1 cellular context compared by ENCODE assay signal in genomic region chr11:88341852-88342251, GRCh38.
TF ChIP-seq lines count a peak whose summit lies in the region.

No MANE protein-coding gene starts in this region.

TF ChIP-seq in GM23338, 12 proteins besides CTCF, POLR2A, EP300 and RAD21 (continued from another document):
- TF ChIP-seq, protein P1, sequence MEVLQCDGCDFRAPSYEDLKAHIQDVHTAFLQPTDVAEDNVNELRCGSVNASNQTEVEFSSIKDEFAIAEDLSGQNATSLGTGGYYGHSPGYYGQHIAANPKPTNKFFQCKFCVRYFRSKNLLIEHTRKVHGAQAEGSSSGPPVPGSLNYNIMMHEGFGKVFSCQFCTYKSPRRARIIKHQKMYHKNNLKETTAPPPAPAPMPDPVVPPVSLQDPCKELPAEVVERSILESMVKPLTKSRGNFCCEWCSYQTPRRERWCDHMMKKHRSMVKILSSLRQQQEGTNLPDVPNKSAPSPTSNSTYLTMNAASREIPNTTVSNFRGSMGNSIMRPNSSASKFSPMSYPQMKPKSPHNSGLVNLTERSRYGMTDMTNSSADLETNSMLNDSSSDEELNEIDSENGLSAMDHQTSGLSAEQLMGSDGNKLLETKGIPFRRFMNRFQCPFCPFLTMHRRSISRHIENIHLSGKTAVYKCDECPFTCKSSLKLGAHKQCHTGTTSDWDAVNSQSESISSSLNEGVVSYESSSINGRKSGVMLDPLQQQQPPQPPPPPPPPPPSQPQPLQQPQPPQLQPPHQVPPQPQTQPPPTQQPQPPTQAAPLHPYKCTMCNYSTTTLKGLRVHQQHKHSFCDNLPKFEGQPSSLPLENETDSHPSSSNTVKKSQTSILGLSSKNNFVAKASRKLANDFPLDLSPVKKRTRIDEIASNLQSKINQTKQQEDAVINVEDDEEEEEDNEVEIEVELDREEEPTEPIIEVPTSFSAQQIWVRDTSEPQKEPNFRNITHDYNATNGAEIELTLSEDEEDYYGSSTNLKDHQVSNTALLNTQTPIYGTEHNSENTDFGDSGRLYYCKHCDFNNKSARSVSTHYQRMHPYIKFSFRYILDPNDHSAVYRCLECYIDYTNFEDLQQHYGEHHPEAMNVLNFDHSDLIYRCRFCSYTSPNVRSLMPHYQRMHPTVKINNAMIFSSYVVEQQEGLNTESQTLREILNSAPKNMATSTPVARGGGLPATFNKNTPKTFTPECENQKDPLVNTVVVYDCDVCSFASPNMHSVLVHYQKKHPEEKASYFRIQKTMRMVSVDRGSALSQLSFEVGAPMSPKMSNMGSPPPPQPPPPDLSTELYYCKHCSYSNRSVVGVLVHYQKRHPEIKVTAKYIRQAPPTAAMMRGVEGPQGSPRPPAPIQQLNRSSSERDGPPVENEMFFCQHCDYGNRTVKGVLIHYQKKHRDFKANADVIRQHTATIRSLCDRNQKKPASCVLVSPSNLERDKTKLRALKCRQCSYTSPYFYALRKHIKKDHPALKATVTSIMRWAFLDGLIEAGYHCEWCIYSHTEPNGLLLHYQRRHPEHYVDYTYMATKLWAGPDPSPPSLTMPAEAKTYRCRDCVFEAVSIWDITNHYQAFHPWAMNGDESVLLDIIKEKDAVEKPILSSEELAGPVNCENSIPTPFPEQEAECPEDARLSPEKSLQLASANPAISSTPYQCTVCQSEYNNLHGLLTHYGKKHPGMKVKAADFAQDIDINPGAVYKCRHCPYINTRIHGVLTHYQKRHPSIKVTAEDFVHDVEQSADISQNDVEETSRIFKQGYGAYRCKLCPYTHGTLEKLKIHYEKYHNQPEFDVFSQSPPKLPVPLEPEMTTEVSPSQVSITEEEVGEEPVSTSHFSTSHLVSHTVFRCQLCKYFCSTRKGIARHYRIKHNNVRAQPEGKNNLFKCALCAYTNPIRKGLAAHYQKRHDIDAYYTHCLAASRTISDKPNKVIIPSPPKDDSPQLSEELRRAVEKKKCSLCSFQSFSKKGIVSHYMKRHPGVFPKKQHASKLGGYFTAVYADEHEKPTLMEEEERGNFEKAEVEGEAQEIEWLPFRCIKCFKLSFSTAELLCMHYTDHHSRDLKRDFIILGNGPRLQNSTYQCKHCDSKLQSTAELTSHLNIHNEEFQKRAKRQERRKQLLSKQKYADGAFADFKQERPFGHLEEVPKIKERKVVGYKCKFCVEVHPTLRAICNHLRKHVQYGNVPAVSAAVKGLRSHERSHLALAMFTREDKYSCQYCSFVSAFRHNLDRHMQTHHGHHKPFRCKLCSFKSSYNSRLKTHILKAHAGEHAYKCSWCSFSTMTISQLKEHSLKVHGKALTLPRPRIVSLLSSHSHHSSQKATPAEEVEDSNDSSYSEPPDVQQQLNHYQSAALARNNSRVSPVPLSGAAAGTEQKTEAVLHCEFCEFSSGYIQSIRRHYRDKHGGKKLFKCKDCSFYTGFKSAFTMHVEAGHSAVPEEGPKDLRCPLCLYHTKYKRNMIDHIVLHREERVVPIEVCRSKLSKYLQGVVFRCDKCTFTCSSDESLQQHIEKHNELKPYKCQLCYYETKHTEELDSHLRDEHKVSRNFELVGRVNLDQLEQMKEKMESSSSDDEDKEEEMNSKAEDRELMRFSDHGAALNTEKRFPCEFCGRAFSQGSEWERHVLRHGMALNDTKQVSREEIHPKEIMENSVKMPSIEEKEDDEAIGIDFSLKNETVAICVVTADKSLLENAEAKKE (CRISPR knock-in tag; IDR thresholded peaks at IDR 0.05), result no peak
- TF ChIP-seq EZH2 (IDR thresholded peaks at IDR 0.05; ENCODE audit: low read depth, unreplicated experiment) (no peak), JUNB (IDR thresholded peaks at IDR 0.05; ENCODE audit: unreplicated experiment) (no peak)
